ENCODE assay signal across 1 cellular context in genomic region chr16:11152677-11153321, GRCh38.
TF ChIP-seq lines count a peak whose summit lies in the region.

No MANE protein-coding gene starts in this region.

TF ChIP-seq in HepG2, 621 proteins besides CTCF, POLR2A, EP300 and RAD21 (continued from another document and continues in another):
- TF ChIP-seq ARID5B (CRISPR knock-in tag; IDR thresholded peaks at IDR 0.05): peak; percentile 79
- TF ChIP-seq ZNF24 (IDR thresholded peaks at IDR 0.05): no peak
- TF ChIP-seq, protein P1, sequence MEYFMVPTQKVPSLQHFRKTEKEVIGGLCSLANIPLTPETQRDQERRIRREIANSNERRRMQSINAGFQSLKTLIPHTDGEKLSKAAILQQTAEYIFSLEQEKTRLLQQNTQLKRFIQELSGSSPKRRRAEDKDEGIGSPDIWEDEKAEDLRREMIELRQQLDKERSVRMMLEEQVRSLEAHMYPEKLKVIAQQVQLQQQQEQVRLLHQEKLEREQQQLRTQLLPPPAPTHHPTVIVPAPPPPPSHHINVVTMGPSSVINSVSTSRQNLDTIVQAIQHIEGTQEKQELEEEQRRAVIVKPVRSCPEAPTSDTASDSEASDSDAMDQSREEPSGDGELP (IDR thresholded peaks at IDR 0.05; ENCODE audit: borderline replicate concordance, low read depth): peak; percentile 20; the same call in 1 of the 2 replicates
- TF ChIP-seq MYNN (CRISPR knock-in tag; IDR thresholded peaks at IDR 0.05; ENCODE audit: low read depth): no peak
- no peak for TF ChIP-seq NFIB (CRISPR knock-in tag; IDR thresholded peaks at IDR 0.05; ENCODE audit: borderline replicate concordance)
- TF ChIP-seq, protein P2, sequence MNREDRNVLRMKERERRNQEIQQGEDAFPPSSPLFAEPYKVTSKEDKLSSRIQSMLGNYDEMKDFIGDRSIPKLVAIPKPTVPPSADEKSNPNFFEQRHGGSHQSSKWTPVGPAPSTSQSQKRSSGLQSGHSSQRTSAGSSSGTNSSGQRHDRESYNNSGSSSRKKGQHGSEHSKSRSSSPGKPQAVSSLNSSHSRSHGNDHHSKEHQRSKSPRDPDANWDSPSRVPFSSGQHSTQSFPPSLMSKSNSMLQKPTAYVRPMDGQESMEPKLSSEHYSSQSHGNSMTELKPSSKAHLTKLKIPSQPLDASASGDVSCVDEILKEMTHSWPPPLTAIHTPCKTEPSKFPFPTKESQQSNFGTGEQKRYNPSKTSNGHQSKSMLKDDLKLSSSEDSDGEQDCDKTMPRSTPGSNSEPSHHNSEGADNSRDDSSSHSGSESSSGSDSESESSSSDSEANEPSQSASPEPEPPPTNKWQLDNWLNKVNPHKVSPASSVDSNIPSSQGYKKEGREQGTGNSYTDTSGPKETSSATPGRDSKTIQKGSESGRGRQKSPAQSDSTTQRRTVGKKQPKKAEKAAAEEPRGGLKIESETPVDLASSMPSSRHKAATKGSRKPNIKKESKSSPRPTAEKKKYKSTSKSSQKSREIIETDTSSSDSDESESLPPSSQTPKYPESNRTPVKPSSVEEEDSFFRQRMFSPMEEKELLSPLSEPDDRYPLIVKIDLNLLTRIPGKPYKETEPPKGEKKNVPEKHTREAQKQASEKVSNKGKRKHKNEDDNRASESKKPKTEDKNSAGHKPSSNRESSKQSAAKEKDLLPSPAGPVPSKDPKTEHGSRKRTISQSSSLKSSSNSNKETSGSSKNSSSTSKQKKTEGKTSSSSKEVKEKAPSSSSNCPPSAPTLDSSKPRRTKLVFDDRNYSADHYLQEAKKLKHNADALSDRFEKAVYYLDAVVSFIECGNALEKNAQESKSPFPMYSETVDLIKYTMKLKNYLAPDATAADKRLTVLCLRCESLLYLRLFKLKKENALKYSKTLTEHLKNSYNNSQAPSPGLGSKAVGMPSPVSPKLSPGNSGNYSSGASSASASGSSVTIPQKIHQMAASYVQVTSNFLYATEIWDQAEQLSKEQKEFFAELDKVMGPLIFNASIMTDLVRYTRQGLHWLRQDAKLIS (CRISPR knock-in tag; IDR thresholded peaks at IDR 0.05): no peak
- 0 out of 2 replicates have a peak, but pooled peaks have one; percentile 14 for TF ChIP-seq ZNF12 (CRISPR knock-in tag; IDR thresholded peaks at IDR 0.05)
- TF ChIP-seq, protein P3, sequence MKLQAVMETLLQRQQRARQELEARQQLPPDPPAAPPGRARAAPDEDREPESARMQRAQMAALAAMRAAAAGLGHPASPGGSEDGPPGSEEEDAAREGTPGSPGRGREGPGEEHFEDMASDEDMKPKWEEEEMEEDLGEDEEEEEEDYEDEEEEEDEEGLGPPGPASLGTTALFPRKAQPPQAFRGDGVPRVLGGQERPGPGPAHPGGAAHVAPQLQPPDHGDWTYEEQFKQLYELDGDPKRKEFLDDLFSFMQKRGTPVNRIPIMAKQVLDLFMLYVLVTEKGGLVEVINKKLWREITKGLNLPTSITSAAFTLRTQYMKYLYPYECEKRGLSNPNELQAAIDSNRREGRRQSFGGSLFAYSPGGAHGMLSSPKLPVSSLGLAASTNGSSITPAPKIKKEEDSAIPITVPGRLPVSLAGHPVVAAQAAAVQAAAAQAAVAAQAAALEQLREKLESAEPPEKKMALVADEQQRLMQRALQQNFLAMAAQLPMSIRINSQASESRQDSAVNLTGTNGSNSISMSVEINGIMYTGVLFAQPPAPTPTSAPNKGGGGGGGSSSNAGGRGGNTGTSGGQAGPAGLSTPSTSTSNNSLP (IDR thresholded peaks at IDR 0.05; ENCODE audit: low read depth, low read length): no peak
- TF ChIP-seq YEATS2 (CRISPR knock-in tag; IDR thresholded peaks at IDR 0.05; ENCODE audit: borderline replicate concordance): no peak
- no peak for TF ChIP-seq ZFX (CRISPR knock-in tag; IDR thresholded peaks at IDR 0.05; ENCODE audit: low read depth)
- TF ChIP-seq ZNF674 (CRISPR knock-in tag; IDR thresholded peaks at IDR 0.05; ENCODE audit: low read depth): no peak
- TF ChIP-seq HOMEZ (CRISPR knock-in tag; IDR thresholded peaks at IDR 0.05; ENCODE audit: low read depth): no peak
- no peak for TF ChIP-seq AGO2 (optimal IDR thresholded peaks at IDR 0.05; ENCODE audit: low read depth, low read length)
- no peak for TF ChIP-seq ZNF430 (CRISPR knock-in tag; IDR thresholded peaks at IDR 0.05)
- TF ChIP-seq ZNF780A (CRISPR knock-in tag; IDR thresholded peaks at IDR 0.05): no peak
- no peak for TF ChIP-seq ZNF691 (CRISPR knock-in tag; IDR thresholded peaks at IDR 0.05; ENCODE audit: borderline replicate concordance, low read depth)
- no peak for TF ChIP-seq DRAP1 (CRISPR knock-in tag; IDR thresholded peaks at IDR 0.05)
- no peak for TF ChIP-seq ZNF607 (CRISPR knock-in tag; IDR thresholded peaks at IDR 0.05; ENCODE audit: borderline replicate concordance)
- peak; percentile 40; the same call in 1 of the 2 replicates for TF ChIP-seq CSRNP1 (CRISPR knock-in tag; IDR thresholded peaks at IDR 0.05)
- TF ChIP-seq CSRNP2 (CRISPR knock-in tag; conservative IDR thresholded peaks at IDR 0.05; ENCODE audit: low read depth): no peak
- TF ChIP-seq, protein P4, sequence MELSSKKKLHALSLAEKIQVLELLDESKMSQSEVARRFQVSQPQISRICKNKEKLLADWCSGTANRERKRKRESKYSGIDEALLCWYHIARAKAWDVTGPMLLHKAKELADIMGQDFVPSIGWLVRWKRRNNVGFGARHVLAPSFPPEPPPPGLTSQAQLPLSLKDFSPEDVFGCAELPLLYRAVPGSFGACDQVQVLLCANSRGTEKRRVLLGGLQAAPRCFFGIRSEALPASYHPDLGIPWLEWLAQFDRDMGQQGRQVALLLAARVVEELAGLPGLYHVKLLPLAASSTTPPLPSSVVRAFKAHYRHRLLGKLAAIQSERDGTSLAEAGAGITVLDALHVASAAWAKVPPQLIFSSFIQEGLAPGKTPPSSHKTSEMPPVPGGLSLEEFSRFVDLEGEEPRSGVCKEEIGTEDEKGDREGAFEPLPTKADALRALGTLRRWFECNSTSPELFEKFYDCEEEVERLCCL (CRISPR knock-in tag; IDR thresholded peaks at IDR 0.05; ENCODE audit: borderline replicate concordance): no peak
- TF ChIP-seq, protein P5, sequence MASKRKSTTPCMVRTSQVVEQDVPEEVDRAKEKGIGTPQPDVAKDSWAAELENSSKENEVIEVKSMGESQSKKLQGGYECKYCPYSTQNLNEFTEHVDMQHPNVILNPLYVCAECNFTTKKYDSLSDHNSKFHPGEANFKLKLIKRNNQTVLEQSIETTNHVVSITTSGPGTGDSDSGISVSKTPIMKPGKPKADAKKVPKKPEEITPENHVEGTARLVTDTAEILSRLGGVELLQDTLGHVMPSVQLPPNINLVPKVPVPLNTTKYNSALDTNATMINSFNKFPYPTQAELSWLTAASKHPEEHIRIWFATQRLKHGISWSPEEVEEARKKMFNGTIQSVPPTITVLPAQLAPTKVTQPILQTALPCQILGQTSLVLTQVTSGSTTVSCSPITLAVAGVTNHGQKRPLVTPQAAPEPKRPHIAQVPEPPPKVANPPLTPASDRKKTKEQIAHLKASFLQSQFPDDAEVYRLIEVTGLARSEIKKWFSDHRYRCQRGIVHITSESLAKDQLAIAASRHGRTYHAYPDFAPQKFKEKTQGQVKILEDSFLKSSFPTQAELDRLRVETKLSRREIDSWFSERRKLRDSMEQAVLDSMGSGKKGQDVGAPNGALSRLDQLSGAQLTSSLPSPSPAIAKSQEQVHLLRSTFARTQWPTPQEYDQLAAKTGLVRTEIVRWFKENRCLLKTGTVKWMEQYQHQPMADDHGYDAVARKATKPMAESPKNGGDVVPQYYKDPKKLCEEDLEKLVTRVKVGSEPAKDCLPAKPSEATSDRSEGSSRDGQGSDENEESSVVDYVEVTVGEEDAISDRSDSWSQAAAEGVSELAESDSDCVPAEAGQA (IDR thresholded peaks at IDR 0.05; ENCODE audit: low read depth): no peak
- TF ChIP-seq, protein P5 (CRISPR knock-in tag; IDR thresholded peaks at IDR 0.05; ENCODE audit: borderline replicate concordance): no peak
- no peak for TF ChIP-seq ZNF343 (CRISPR knock-in tag; IDR thresholded peaks at IDR 0.05)
- TF ChIP-seq ZNF775 (CRISPR knock-in tag; IDR thresholded peaks at IDR 0.05; ENCODE audit: borderline replicate concordance): no peak
- TF ChIP-seq KLF13 (CRISPR knock-in tag; IDR thresholded peaks at IDR 0.05): no peak
- TF ChIP-seq ZNF484 (CRISPR knock-in tag; IDR thresholded peaks at IDR 0.05; ENCODE audit: borderline replicate concordance, low read depth): no peak
- TF ChIP-seq DMAP1 (CRISPR knock-in tag; IDR thresholded peaks at IDR 0.05): no peak
- TF ChIP-seq ZNF337 (CRISPR knock-in tag; IDR thresholded peaks at IDR 0.05; ENCODE audit: borderline replicate concordance, low read depth): no peak
- peak; percentile 41; the same call in 1 of the 2 replicates for TF ChIP-seq HOXA3 (CRISPR knock-in tag; IDR thresholded peaks at IDR 0.05)
